ENCODE assay signal across 8 cellular contexts in the genomic region with DNA sequence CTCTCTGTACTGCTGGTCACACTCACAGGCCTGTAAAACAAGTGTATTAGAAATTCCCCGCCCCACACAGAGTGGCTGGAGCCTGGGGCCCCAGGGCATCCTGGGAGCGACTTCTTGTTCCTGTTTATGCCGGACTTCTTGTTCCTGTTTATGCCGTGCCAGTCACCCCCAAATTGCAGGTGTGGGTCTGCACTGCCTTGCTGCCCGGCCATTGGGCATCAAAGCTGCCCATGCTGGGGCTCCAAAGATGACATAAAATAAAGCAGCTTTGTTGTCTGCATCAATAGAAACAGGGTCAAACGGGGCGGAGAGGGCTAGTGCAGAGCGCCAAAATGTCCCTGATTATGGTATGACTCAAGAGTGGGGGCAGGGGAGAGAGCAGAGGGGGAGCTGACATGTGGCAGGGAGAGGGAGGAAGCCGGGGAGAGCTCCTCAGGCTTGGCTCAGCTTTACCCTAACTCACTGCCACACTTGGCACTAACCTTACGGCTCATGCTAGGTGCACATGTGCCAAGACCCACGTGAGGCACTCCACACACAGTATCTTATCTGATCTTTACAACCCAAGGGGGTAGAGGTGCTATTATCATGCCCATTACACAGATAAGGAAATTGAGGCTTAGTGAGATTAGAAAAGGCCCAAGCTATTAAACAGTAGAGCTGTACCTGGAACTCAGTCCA.
DNase-seq lines count a peak whose midpoint lies in the region; ATAC-seq and TF ChIP-seq lines count a peak whose summit lies in the region.

No MANE protein-coding gene starts in this region.

- H3K36me3 ChIP-seq in ES-I3 (ENCODE audit: insufficient read depth, low read length) (no peaks in the 10 kb centered on the region), thyroid gland (no peaks in the 10 kb centered on the region)

- H3K27me3 ChIP-seq in HL-60 (ENCODE audit: insufficient read depth, poor library complexity, severe bottlenecking): no peaks in the 10 kb centered on the region
- H3K27me3 ChIP-seq in thyroid gland: no peaks in the 10 kb centered on the region

- H3K9ac ChIP-seq in ES-I3 (ENCODE audit: low read depth, low read length): peak overlapping the region; percentile 15; the same call in 1 of the 2 replicates

- peaks cover 16% of the 10 kb centered on the region for H3K36me3 Mint-ChIP-seq in T-helper 17 cell (ENCODE audit: low read depth)
- H3K36me3 Mint-ChIP-seq in osteocyte (ENCODE audit: unreplicated experiment): peaks cover 7% of the 10 kb centered on the region

- H3K27me3 Mint-ChIP-seq in T-helper 17 cell (no peaks in the 10 kb centered on the region), osteocyte (ENCODE audit: unreplicated experiment) (no peaks in the 10 kb centered on the region)

- peaks cover 72% of the 10 kb centered on the region for H3K4me1 Mint-ChIP-seq in T-helper 17 cell
- H3K4me1 Mint-ChIP-seq in osteocyte (ENCODE audit: unreplicated experiment): peaks cover 47% of the 10 kb centered on the region

- TF ChIP-seq CTCF in HL-60 (IDR thresholded peaks at IDR 0.05; ENCODE audit: insufficient read depth, low read length) (no peak), osteocyte (IDR thresholded peaks at IDR 0.05) (no peak), thyroid gland (IDR thresholded peaks at IDR 0.05) (no peak)

- ATAC-seq in GM21367 (IDR thresholded peaks at IDR 0.05; ENCODE audit: unreplicated experiment) (peak; percentile 54), T-helper 17 cell (peak; percentile 49), esophagus mucosa (peak; percentile 59)

- H3K4me1 ChIP-seq in ES-I3 (ENCODE audit: insufficient read depth, low read length) (peaks cover 47% of the 10 kb centered on the region), thyroid gland (peaks cover 5 to 32% of the 10 kb centered on the region in 2 donors)

- H3K9me3 Mint-ChIP-seq in osteocyte (ENCODE audit: unreplicated experiment): no peaks in the 10 kb centered on the region

- H3K9me3 ChIP-seq in ES-I3 (ENCODE audit: control insufficient read depth, insufficient read depth, low read length) (no peaks in the 10 kb centered on the region), T-helper 17 cell (ENCODE audit: control insufficient read depth, low read length, poor library complexity, severe bottlenecking) (no peaks in the 10 kb centered on the region), thyroid gland (no peaks in the 10 kb centered on the region)

- H3K27ac Mint-ChIP-seq in T-helper 17 cell: peak overlapping the region; percentile 100
- peak overlapping the region; percentile 48 for H3K27ac Mint-ChIP-seq in osteocyte (ENCODE audit: unreplicated experiment)

- WGBS in thyroid gland, 2 donors: 72 to 81% methylated on average over 11 of the region's 11 CpGs

- DNase-seq in HL-60 (ENCODE audit: low read depth in 1 of 2, low spot score in 1 of 2) (peak; percentile 31 to 78), T-helper 17 cell (peak in 2 of 3 donors; percentile 27 to 45), osteocyte (ENCODE audit: extremely low spot score, unreplicated experiment) (no peak), thyroid gland (no peak), activated gamma-delta T cell treated with Interleukin-2 at 50 U/mL for 16 hours (no peak)

- peak overlapping the region; percentile 82 for H3K4me3 Mint-ChIP-seq in T-helper 17 cell
- H3K4me3 Mint-ChIP-seq in osteocyte (ENCODE audit: unreplicated experiment): peak overlapping the region; percentile 27

- peak overlapping the region; percentile 29 for H3K4me3 ChIP-seq in HL-60 (replicated peaks; ENCODE audit: insufficient read depth, low read length)
- H3K4me3 ChIP-seq in thyroid gland (replicated peaks in 1 of 3): no peak overlapping the region

- H3K27ac ChIP-seq in HL-60 (replicated peaks): peak overlapping the region; percentile 80
- no peak overlapping the region for H3K27ac ChIP-seq in thyroid gland

- no peak for TF ChIP-seq POLR2A in thyroid gland (IDR thresholded peaks at IDR 0.05)

- intact Hi-C loops in thyroid gland (cut with DNase I): no loop called here

Comparison
In these comparisons a context has a peak if more than half of its experiments do, and no peak if none do; other contexts are left out.
1. DNase-seq: peak in HL-60 (2 of 2) and T-helper 17 cell (2 of 3); none in osteocyte (single experiment), thyroid gland (0 of 2) and activated gamma-delta T cell treated with Interleukin-2 at 50 U/mL for 16 hours (single experiment).
2. Peak in every context shown above with its lines, with median percentiles within 50 percentile points of each other: ATAC-seq.